ENCODE assay signal across 16 cellular contexts in genomic region chr14:99041141-99041819, GRCh38.
"Had no signal": no experiment of that assay in that cellular context is flagged by ENCODE, and none has a peak within 500 bp of the region (broad histone marks: within the 10 kb centered on the region; RNA-seq: fewer than 3 reads in every experiment).

No MANE protein-coding gene starts in this region.

- DNase-seq: activated CD4-positive, alpha-beta T cell treated with anti-CD3 and anti-CD28 coated beads for 1 hour; activated CD4-positive, alpha-beta T cell treated with anti-CD3 and anti-CD28 coated beads, Interleukin-2, amount 50 U/mL, for 48 hours; activated naive CD4-positive, alpha-beta T cell treated with anti-CD3 and anti-CD28 coated beads for 36 hours; effector memory CD8-positive, alpha-beta T cell; gastrocnemius medialis; left ventricle myocardium superior; mucosa of descending colon; naive B cell; stimulated activated CD4-positive, alpha-beta T cell treated with anti-CD3 and anti-CD28 coated beads, Interleukin-12 subunit alpha, Interleukin-12 subunit beta, amount 100 ng/mL, for 4 hours; stimulated activated CD4-positive, alpha-beta T cell treated with anti-CD3 and anti-CD28 coated beads, Interleukin-1b, Interleukin-23, amount 100 ng/mL, for 48 hours; stimulated activated CD8-positive, alpha-beta memory T cell treated with anti-CD3 and anti-CD28 coated beads, Interleukin-4, amount 100 ng/mL, for 48 hours; stimulated activated naive CD4-positive, alpha-beta T cell; T-helper 2 cell; thyroid gland; WERI-Rb-1 had no signal

- H3K9me3 ChIP-seq: ascending aorta, gastrocnemius medialis, mucosa of descending colon, thyroid gland had no signal

- H3K36me3 ChIP-seq: ascending aorta, gastrocnemius medialis, thyroid gland, WERI-Rb-1 had no signal

- H3K27me3 ChIP-seq: ascending aorta, gastrocnemius medialis, thyroid gland had no signal

- H3K27ac ChIP-seq: ascending aorta, gastrocnemius medialis, thyroid gland, WERI-Rb-1 had no signal

- H3K4me3 ChIP-seq: ascending aorta, gastrocnemius medialis, mucosa of descending colon, thyroid gland had no signal
